In genomic region chr3:196082471-196082971, GRCh38 we compare ENCODE assay signal across 8 cellular contexts. TPM values are rescaled to one million over a fixed set of nuclear protein-coding genes. Genes with fewer than 3 reads are reported as not detected.
DNase-seq lines count a peak whose midpoint lies in the region; ATAC-seq and TF ChIP-seq lines count a peak whose summit lies in the region.

No MANE protein-coding gene starts in this region.

- no peaks in the 10 kb centered on the region for H3K9me2 ChIP-seq in HCT116 (ENCODE audit: insufficient read depth)

- H3K79me2 ChIP-seq in HCT116 (ENCODE audit: insufficient read depth, low read length) = peaks cover 44% of the 10 kb centered on the region

- no peak for TF ChIP-seq POLR2A in HCT116 (IDR thresholded peaks at IDR 0.05; ENCODE audit: borderline replicate concordance, extremely low read depth, insufficient read depth, insufficient read length)
- no peak for TF ChIP-seq POLR2A in right lobe of liver (IDR thresholded peaks at IDR 0.05)
- TF ChIP-seq POLR2A in transverse colon (IDR thresholded peaks at IDR 0.05) = no peak

- in situ Hi-C loops in transverse colon (cut with MboI; ENCODE audit: low pct_ligation_motif_present in 1 of 4, low pct_unique_long_range_greater_than_20kb in 1 of 4, low sequenced_read_pairs in 3 of 4) = no loop called here

- no peak for TF ChIP-seq EP300 in transverse colon (IDR thresholded peaks at IDR 0.05; ENCODE audit: low read depth)

- TF ChIP-seq CTCF in BE2C (IDR thresholded peaks at IDR 0.05; ENCODE audit: low read depth, low read length) (no peak), HCT116 (IDR thresholded peaks at IDR 0.05 in 2 of 3, conservative IDR thresholded peaks at IDR 0.05 in 1 of 3; ENCODE audit: borderline replicate concordance in 1 of 3, insufficient read depth in 1 of 3, low read depth in 2 of 3, low read length in 2 of 3) (no peak), right lobe of liver (IDR thresholded peaks at IDR 0.05) (no peak), transverse colon (IDR thresholded peaks at IDR 0.05) (no peak)

- no peak overlapping the region for H2AFZ ChIP-seq in HCT116 (ENCODE audit: low read depth, low read length, poor library complexity, severe bottlenecking)

- H3K9me3 ChIP-seq in BE2C (no peaks in the 10 kb centered on the region), HCT116 (ENCODE audit: control insufficient read depth in 1 of 2, insufficient read depth in 1 of 2, low read depth in 1 of 2, low read length in 2 of 2) (no peaks in the 10 kb centered on the region), right lobe of liver (no peaks in the 10 kb centered on the region), transverse colon (no peaks in the 10 kb centered on the region)

- RAD21 ChIA-PET in HCT116 (lab: Charles Lee; ENCODE audit: low non-redundant PET in 1 of 2, low total read pairs in 2 of 2, uncharacterized antibody in 2 of 2, unreplicated experiment in 2 of 2) = no interaction called here

- H3K27me3 ChIP-seq in BE2C (no peaks in the 10 kb centered on the region), HCT116 (ENCODE audit: insufficient read depth, low read length) (no peaks in the 10 kb centered on the region), right lobe of liver (no peaks in the 10 kb centered on the region), transverse colon (no peaks in the 10 kb centered on the region)

- CTCF ChIA-PET in HCT116 (lab: Charles Lee) = no interaction called here

- no peaks in the 10 kb centered on the region for H3K36me3 ChIP-seq in BE2C
- H3K36me3 ChIP-seq in HCT116 (ENCODE audit: control insufficient read depth in 1 of 2, insufficient read depth in 2 of 2, low read length in 2 of 2) = no peaks in the 10 kb centered on the region; a peak in 1 of 4 replicates
- no peaks in the 10 kb centered on the region for H3K36me3 ChIP-seq in right lobe of liver
- no peaks in the 10 kb centered on the region for H3K36me3 ChIP-seq in transverse colon

- H3K4me2 ChIP-seq in HCT116 (ENCODE audit: low read length) = peak overlapping the region; percentile 86

- H3K4me1 ChIP-seq in BE2C = no peaks in the 10 kb centered on the region
- peaks cover 9 to 26% of the 10 kb centered on the region in 2 experiments; a peak in 3 of 4 replicates for H3K4me1 ChIP-seq in HCT116 (ENCODE audit: control insufficient read depth in 1 of 2, insufficient read depth in 2 of 2, low read length in 2 of 2)
- H3K4me1 ChIP-seq in right lobe of liver = peaks cover 0 to 20% (median 4%) of the 10 kb centered on the region in 4 donors
- H3K4me1 ChIP-seq in transverse colon = peaks cover 0 to 41% (median 33%) of the 10 kb centered on the region in 4 donors

- TF ChIP-seq RAD21 in HCT116 (IDR thresholded peaks at IDR 0.05; ENCODE audit: low read depth) = no peak

- H3K4me3 ChIP-seq in BE2C (ENCODE audit: low read depth, low read length) (peak overlapping the region; percentile 78), HCT116 (replicated peaks in 1 of 2; ENCODE audit: low read depth in 1 of 2, low read length in 2 of 2) (peak overlapping the region; percentile 84 to 86), right lobe of liver (peak overlapping the region; percentile 87 to 99 (median 97)), transverse colon (peak overlapping the region; percentile 85 to 98 (median 91))

- 11% methylated on average over 7 of the region's 7 CpGs for WGBS in right lobe of liver (ENCODE audit: insufficient coverage, low coverage, low lambda C conversion rate, missing lambda C conversion rate)
- WGBS in transverse colon (ENCODE audit: low coverage in 1 of 2), 2 donors = 17 to 23% methylated on average over 5 to 7 of the region's 7 CpGs

- no peak for DNase-seq in BE2C
- DNase-seq in HCT116 (ENCODE audit: low read depth, low spot score) = no peak
- DNase-seq in right lobe of liver = peak in 1 of 3 donors; percentile 65
- no peak for DNase-seq in transverse colon
- no peak for DNase-seq in sciatic nerve (ENCODE audit: low spot score)
- no peak for DNase-seq in activated CD4-positive, alpha-beta T cell treated with anti-CD3 and anti-CD28 coated beads for 48 hours

- H4K20me1 ChIP-seq in HCT116 (ENCODE audit: insufficient read depth) = peaks cover 17% of the 10 kb centered on the region; the same call in 1 of the 2 replicates

- peak overlapping the region; percentile 99; the same call in 1 of the 2 replicates for H3K9ac ChIP-seq in HCT116 (ENCODE audit: low read length)

- BruUV-seq in HCT116 (replicated peaks; lab: Mats Ljungman, UMichigan) = TSS peak; percentile 46

- H3K27ac ChIP-seq in HCT116 (ENCODE audit: low read depth, low read length) = peak overlapping the region; percentile 38; the same call in 1 of the 2 replicates
- peak overlapping the region; percentile 82 for H3K27ac ChIP-seq in angular gyrus (ENCODE audit: low read depth, low read length)
- peak overlapping the region; percentile 96 to 98 (median 97) for H3K27ac ChIP-seq in right lobe of liver
- peak overlapping the region; percentile 96 to 99 (median 98) for H3K27ac ChIP-seq in transverse colon

- POLR2A ChIA-PET in HCT116 (lab: Charles Lee) = no interaction called here

- intact Hi-C loops in HCT116 (cut with micrococcal nuclease) (no loop called here), right lobe of liver (cut with DNase I) (loop anchor here in 1 of 2 donors (10.0 kb wide), 1 partner anchor 62 kb away; no protein-coding TSS in a partner anchor), transverse colon (cut with DNase I; ENCODE audit: low total_unique reads) (no loop called here), sciatic nerve (cut with DNase I) (no loop called here)

- ATAC-seq in HCT116 = no peak
- ATAC-seq in right lobe of liver = peak; percentile 63 to 74 (median 70)
- ATAC-seq in GM21576 (IDR thresholded peaks at IDR 0.05; ENCODE audit: unreplicated experiment) = no peak
- no peak for ATAC-seq in sciatic nerve

TF ChIP-seq in HCT116, 20 proteins besides CTCF, POLR2A, EP300 and RAD21:
- peak; percentile 9; the same call in 1 of the 2 replicates for TF ChIP-seq JUND (IDR thresholded peaks at IDR 0.05)
- no peak for TF ChIP-seq TCF7L2 (IDR thresholded peaks at IDR 0.05; ENCODE audit: borderline replicate concordance, extremely low read depth, insufficient read depth, insufficient read length)

RNA-seq across cellular contexts. Expression of gene TFRC, which starts 0.6 kb away (rescaled TPM):
- 102 TPM for polyA plus RNA-seq in BE2C (2012; ENCODE audit: insufficient read depth, insufficient read length, low read depth)
- total RNA-seq in HCT116 (2021; ENCODE audit: unreplicated experiment) = 261 TPM
- 52.3 and 60.7 TPM in 2 replicates for polyA plus RNA-seq in HCT116 (2012)
- 100 to 1,000 TPM in 1 of 6 experiments, 10 to 100 TPM in 5; 20.5 to 132 (median 70.7) TPM for total RNA-seq in right lobe of liver
- total RNA-seq in transverse colon = 100 to 1,000 TPM; 117 to 404 (median 181) TPM
- total RNA-seq in sciatic nerve = 76.7 TPM

Comparison
In these comparisons a context has a peak if more than half of its experiments do, and no peak if none do; other contexts are left out.
1. ATAC-seq: peak in right lobe of liver (4 of 4); none in HCT116 (single experiment), GM21576 (single experiment) and sciatic nerve (single experiment).
2. H3K27ac ChIP-seq: peak in every context shown above with its lines; median percentile 98 in transverse colon; 97 in right lobe of liver; 82 in angular gyrus; 38 in HCT116.
3. Peak in every context shown above with its lines, with median percentiles within 50 percentile points of each other: H3K4me3 ChIP-seq.